1 cellular context compared by ENCODE assay signal in genomic region chr19:18593367-18594095, GRCh38.
TF ChIP-seq lines count a peak whose summit lies in the region.

No MANE protein-coding gene starts in this region.

TF ChIP-seq in A549, 52 proteins besides CTCF, POLR2A, EP300 and RAD21:
- TF ChIP-seq REST (IDR thresholded peaks at IDR 0.05) (no peak), HDAC2 (IDR thresholded peaks at IDR 0.05) (no peak), CHD4 (IDR thresholded peaks at IDR 0.05; ENCODE audit: borderline replicate concordance) (no peak), ATOH8 (CRISPR knock-in tag; IDR thresholded peaks at IDR 0.05; ENCODE audit: low read depth) (no peak), E2F6 (IDR thresholded peaks at IDR 0.05; ENCODE audit: borderline replicate concordance, low read depth) (no peak), JUNB (IDR thresholded peaks at IDR 0.05) (no peak), CEBPB (IDR thresholded peaks at IDR 0.05) (no peak), HOXB5 (CRISPR knock-in tag; IDR thresholded peaks at IDR 0.05) (no peak), EHMT2 (IDR thresholded peaks at IDR 0.05; ENCODE audit: low read depth) (no peak), ZFP36 (IDR thresholded peaks at IDR 0.05; ENCODE audit: borderline replicate concordance, partially characterized antibody) (no peak), KDM1A (IDR thresholded peaks at IDR 0.05; ENCODE audit: low read depth) (no peak), BHLHE40 (IDR thresholded peaks at IDR 0.05; ENCODE audit: low read depth, low read length) (no peak), ZC3H11A (IDR thresholded peaks at IDR 0.05) (no peak), SMC3 (IDR thresholded peaks at IDR 0.05) (no peak), TP53 (CRISPR knock-in tag; IDR thresholded peaks at IDR 0.05) (no peak), ELK1 (IDR thresholded peaks at IDR 0.05; ENCODE audit: low read depth, low read length) (no peak), NFE2L2 (conservative IDR thresholded peaks at IDR 0.05; ENCODE audit: low read length) (no peak), FOXS1 (CRISPR knock-in tag; IDR thresholded peaks at IDR 0.05) (no peak), HES2 (IDR thresholded peaks at IDR 0.05) (no peak), HOXB13 (CRISPR knock-in tag; IDR thresholded peaks at IDR 0.05; ENCODE audit: low read depth) (no peak)
